ENCODE assay signal across 14 cellular contexts in the genomic region with DNA sequence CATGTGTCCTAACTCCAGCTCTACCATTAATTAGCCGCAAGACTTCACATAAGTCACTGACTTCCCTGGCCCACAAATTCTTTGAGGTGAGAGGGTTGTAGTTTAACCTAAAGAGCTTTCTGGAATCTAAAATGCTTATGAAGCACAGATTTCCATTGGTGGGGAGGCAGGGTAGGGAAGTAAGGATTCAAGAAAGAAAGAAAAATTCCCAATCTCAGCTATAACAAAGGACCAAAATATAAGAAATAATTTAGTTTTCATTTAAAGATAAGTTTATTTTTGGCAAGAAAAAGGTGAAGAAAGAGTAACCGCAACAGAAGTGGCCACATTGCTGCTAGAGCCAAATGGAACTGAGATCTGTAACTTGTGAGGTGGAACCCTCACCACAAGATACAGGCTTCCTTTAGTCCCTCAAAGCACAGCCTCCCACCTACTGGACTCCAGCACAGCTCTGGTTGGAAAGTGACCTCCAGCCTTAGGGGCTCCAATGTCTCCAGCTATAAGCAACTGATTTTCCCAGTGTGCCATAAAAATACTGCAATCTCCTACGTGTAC. TPM values are rescaled to one million over a fixed set of nuclear protein-coding genes. Genes with fewer than 3 reads are reported as not detected.
DNase-seq lines count a peak whose midpoint lies in the region; ATAC-seq and TF ChIP-seq lines count a peak whose summit lies in the region.
"Had no signal": no experiment of that assay in that cellular context is flagged by ENCODE, and none has a peak within 500 bp of the region (broad histone marks: within the 10 kb centered on the region; RNA-seq: fewer than 3 reads in every experiment).

No MANE protein-coding gene starts in this region.

- peak overlapping the region; percentile 43 to 98 (median 92); a peak in 21 of 22 replicates for H3K4me2 ChIP-seq in BLaER1 treated with 17β-estradiol and CSF1 and Interleukin-3, amounts not matched to agents 10 nM and 100 nM

- H3K9me3 ChIP-seq in BLaER1 treated with 17β-estradiol and CSF1 and Interleukin-3, amounts not matched to agents 10 nM and 100 nM (replicated peaks in 1 of 11) = no peaks in the 10 kb centered on the region
- H3K9me3 ChIP-seq in testis = no peaks in the 10 kb centered on the region

- TF ChIP-seq POLR2A in testis (IDR thresholded peaks at IDR 0.05) = no peak

- ATAC-seq in GM19351 (IDR thresholded peaks at IDR 0.05; ENCODE audit: unreplicated experiment) (peak; percentile 39), HG03520 (IDR thresholded peaks at IDR 0.05; ENCODE audit: unreplicated experiment) (peak; percentile 28)
- ATAC-seq: Panc1 had no signal

- peak overlapping the region; percentile 25 to 100 (median 100); a peak in 19 of 22 replicates for H3K27ac ChIP-seq in BLaER1 treated with 17β-estradiol and CSF1 and Interleukin-3, amounts not matched to agents 10 nM and 100 nM
- H3K27ac ChIP-seq in testis = no peak overlapping the region
- H3K27ac ChIP-seq: C4-2B had no signal

- H3K36me3 ChIP-seq in BLaER1 treated with 17β-estradiol and CSF1 and Interleukin-3, amounts not matched to agents 10 nM and 100 nM = peaks cover 0 to 69% (median 19%) of the 10 kb centered on the region in 11 experiments; a peak in 14 of 22 replicates
- H3K36me3 ChIP-seq in testis (ENCODE audit: low read depth, missing control alignments) = no peaks in the 10 kb centered on the region

- peaks cover 0 to 23% (median 0%) of the 10 kb centered on the region in 11 experiments; a peak in 2 of 22 replicates for H4K20me1 ChIP-seq in BLaER1 treated with 17β-estradiol and CSF1 and Interleukin-3, amounts not matched to agents 10 nM and 100 nM

- TF ChIP-seq CTCF in testis (IDR thresholded peaks at IDR 0.05) = no peak

- DNase-seq in glomerular visceral epithelial cell (ENCODE audit: extremely low spot score) = peak; percentile 40
- DNase-seq in NCI-H2227 (lab: John Stamatoyannopoulos, UW; ENCODE audit: unreplicated experiment) = no peak
- DNase-seq in testis = no peak
- no peak for DNase-seq in stimulated activated naive CD4-positive, alpha-beta T cell (lab: John Stamatoyannopoulos, UW)
- DNase-seq in NOMO-1 (lab: John Stamatoyannopoulos, UW; ENCODE audit: unreplicated experiment in 2 of 2) = no peak
- DNase-seq: activated CD8-positive, alpha-beta memory T cell treated with anti-CD3 and anti-CD28 coated beads, Interleukin-2, amount 50 U/mL, for 4 hours; IMR-90; mammary epithelial cell; stimulated activated CD4-positive, alpha-beta T cell treated with anti-CD3 and anti-CD28 coated beads, Interleukin-1b, Interleukin-23, amount 100 ng/mL, for 48 hours had no signal

- peak overlapping the region in 10 of 11 experiments; percentile 3 to 99 (median 96); a peak in 19 of 22 replicates for H3K9ac ChIP-seq in BLaER1 treated with 17β-estradiol and CSF1 and Interleukin-3, amounts not matched to agents 10 nM and 100 nM

- peaks cover 95 to 100% (median 97%) of the 10 kb centered on the region in 10 experiments for H3K4me1 ChIP-seq in BLaER1 treated with 17β-estradiol and CSF1 and Interleukin-3, amounts not matched to agents 10 nM and 100 nM
- peaks cover under 1% of the 10 kb centered on the region for H3K4me1 ChIP-seq in testis

- intact Hi-C loops in testis (cut with DNase I; ENCODE audit: low total_unique reads) = loop anchor here (10.0 kb wide), 1 partner anchor 289 kb away; no protein-coding TSS in a partner anchor

- H3K27me3 ChIP-seq in BLaER1 treated with 17β-estradiol and CSF1 and Interleukin-3, amounts not matched to agents 10 nM and 100 nM = no peaks in the 10 kb centered on the region
- no peaks in the 10 kb centered on the region for H3K27me3 ChIP-seq in testis

- WGBS in testis, 2 donors = 92 to 97% methylated on average over 3 of the region's 3 CpGs

- H3K4me3 ChIP-seq in BLaER1 treated with 17β-estradiol and CSF1 and Interleukin-3, amounts not matched to agents 10 nM and 100 nM = peak overlapping the region in 1 of 10 experiments; percentile 6; a peak in 1 of 20 replicates
- H3K4me3 ChIP-seq in testis = no peak overlapping the region

RNA-seq across cellular contexts. Expression of a gene that starts 23.6 kb away (rescaled TPM):
- total RNA-seq in testis = 100 to 1,000 TPM; 209 to 235 TPM
- 350 TPM for polyA plus RNA-seq in testis (ENCODE audit: insufficient read depth, low read depth, low replicate concordance)

RNA-seq across cellular contexts. Expression of a gene that starts 32.6 kb away (rescaled TPM):
- 100 to 1,000 TPM; 122 to 158 TPM for total RNA-seq in testis
- polyA plus RNA-seq in testis (ENCODE audit: insufficient read depth, low read depth, low replicate concordance) = 111 TPM

Comparison
In these comparisons a context has a peak if more than half of its experiments do, and no peak if none do; other contexts are left out.
1. H3K27ac ChIP-seq: peak in BLaER1 treated with 17β-estradiol and CSF1 and Interleukin-3, amounts not matched to agents 10 nM and 100 nM (11 of 11); none in testis (0 of 2).